8 cellular contexts compared by ENCODE assay signal in the genomic region with DNA sequence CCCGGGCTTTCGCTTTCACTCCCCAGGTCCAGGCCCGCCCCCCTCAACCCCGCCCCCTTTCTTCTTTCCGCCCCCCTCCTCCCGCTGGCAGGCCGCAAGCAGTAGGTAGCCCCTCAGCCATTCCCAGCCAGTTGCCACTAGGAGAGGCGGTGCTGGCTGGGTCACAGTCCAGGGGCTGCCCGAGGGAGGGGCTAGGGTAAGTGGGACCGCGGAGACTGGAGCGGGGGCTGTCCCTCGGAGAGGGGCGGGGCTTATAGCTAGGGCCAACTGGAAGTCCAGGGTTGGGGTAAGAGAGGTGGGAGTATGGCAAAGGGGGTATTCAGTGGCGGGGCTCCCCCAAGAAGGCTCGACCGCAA. TPM values are rescaled to one million over a fixed set of nuclear protein-coding genes. Genes with fewer than 3 reads are reported as not detected.
A peak's percentile ranks its signal among the peaks of the same experiment; 100 is the strongest.
DNase-seq lines count a peak whose midpoint lies in the region; ATAC-seq and TF ChIP-seq lines count a peak whose summit lies in the region.

No MANE protein-coding gene starts in this region.

- peak; percentile 54 for ATAC-seq in HG03378 (IDR thresholded peaks at IDR 0.05; ENCODE audit: unreplicated experiment)

- DNase-seq in AG20443 (ENCODE audit: low spot score) (peak; percentile 94), NCI-H446 (lab: John Stamatoyannopoulos, UW) (peak; percentile 96 to 98), cerebellum (ENCODE audit: low spot score) (peak; percentile 75), kidney epithelial cell (ENCODE audit: low read depth) (peak; percentile 92)
- peak; percentile 70 for DNase-seq in activated CD4-positive, alpha-beta T cell treated with anti-CD3 and anti-CD28 coated beads for 1 hour
- DNase-seq in stimulated activated CD4-positive, alpha-beta T cell treated with anti-CD3 and anti-CD28 coated beads, Interleukin-15, amount 100 ng/mL, for 24 hours, result peak; percentile 97

- peak overlapping the region; percentile 89 for H3K4me3 ChIP-seq in kidney epithelial cell (ENCODE audit: low read depth, low read length)

- H3K36me3 ChIP-seq in kidney epithelial cell (ENCODE audit: control insufficient read depth, insufficient read depth, low read length), result peaks cover 7% of the 10 kb centered on the region

- H3K27me3 ChIP-seq in kidney epithelial cell (ENCODE audit: control insufficient read depth, insufficient read depth, low read length), result no peaks in the 10 kb centered on the region

- peak; percentile 11 for TF ChIP-seq POLR2A in GM19099 (IDR thresholded peaks at IDR 0.05; ENCODE audit: extremely low read depth, insufficient read length, low read depth)

- TF ChIP-seq CTCF in kidney epithelial cell (IDR thresholded peaks at IDR 0.05; ENCODE audit: insufficient read depth, low read length, poor library complexity, severe bottlenecking), result no peak

RNA-seq across cellular contexts. Expression of gene PSME2, which starts 0.2 kb away (rescaled TPM):
- total RNA-seq in cerebellum, result 25.9 TPM
- total RNA-seq in kidney epithelial cell, result 110 and 115 TPM in 2 replicates

RNA-seq across cellular contexts. Expression of gene RNF31, which starts 0.7 kb away (rescaled TPM):
- total RNA-seq in cerebellum, result 28.6 TPM
- 70.7 and 77.0 TPM in 2 replicates for total RNA-seq in kidney epithelial cell

RNA-seq across cellular contexts. Expression of gene EMC9, which starts 5.2 kb away (rescaled TPM):
- total RNA-seq in cerebellum (10.6 TPM), kidney epithelial cell (17.1 and 23.2 TPM in 2 replicates)

RNA-seq across cellular contexts. Expression of gene PSME1, which starts 10.6 kb away (rescaled TPM):
- total RNA-seq in cerebellum, result 19.6 TPM
- 216 and 234 TPM in 2 replicates for total RNA-seq in kidney epithelial cell

RNA-seq across cellular contexts. Expression of gene IRF9, which starts 14.5 kb away (rescaled TPM):
- 14.0 TPM for total RNA-seq in cerebellum
- 66.5 and 71.3 TPM in 2 replicates for total RNA-seq in kidney epithelial cell

Comparison
In these comparisons a context has a peak if more than half of its experiments do, and no peak if none do; other contexts are left out.
1. Peak in every context shown above with its lines: DNase-seq, ATAC-seq and H3K4me3 ChIP-seq.